ENCODE assay signal across 1 cellular context in the genomic region with DNA sequence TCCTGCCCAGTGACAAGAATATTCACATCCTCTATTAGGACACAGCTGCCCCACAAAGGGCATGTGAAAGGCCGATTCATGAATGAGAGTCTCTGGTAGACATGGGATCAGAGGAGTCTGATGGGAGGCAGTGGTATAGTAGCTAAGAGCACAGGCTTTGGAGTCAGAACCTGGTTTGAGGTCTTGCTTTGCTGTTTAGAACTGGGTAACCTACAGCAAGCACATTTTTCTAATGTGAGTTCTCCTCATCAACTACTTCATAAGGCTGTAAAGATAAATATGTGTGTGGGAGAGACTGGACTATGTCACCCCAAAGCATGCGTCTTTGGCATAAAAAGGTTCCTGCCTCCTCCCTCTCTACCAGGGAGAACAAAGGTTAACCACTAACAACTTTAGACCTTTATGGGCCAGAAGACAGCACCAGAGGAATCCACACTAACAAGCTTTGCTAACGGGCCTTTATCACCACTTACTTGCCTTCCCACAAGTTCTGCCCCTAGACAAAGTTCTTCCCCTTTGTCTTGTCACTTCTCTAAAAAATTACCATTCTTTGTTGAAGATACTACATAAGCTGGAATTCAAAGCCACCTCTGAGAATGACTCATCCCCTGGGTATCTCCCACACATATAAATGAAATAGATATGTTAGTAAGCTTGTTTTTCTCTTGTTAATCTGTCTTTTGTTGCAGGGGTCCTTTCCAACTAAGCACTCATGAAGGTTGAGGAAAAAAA.
A peak's percentile ranks its signal among the peaks of the same experiment; 100 is the strongest.
TF ChIP-seq lines count a peak whose summit lies in the region.

No MANE protein-coding gene starts in this region.

TF ChIP-seq in HepG2, 621 proteins besides CTCF, POLR2A, EP300 and RAD21 (continues in another document):
- TF ChIP-seq ZNF101 (CRISPR knock-in tag; IDR thresholded peaks at IDR 0.05; ENCODE audit: borderline replicate concordance, low read depth) (no peak), ELF3 (CRISPR knock-in tag; IDR thresholded peaks at IDR 0.05) (0 out of 2 replicates have a peak, but pooled peaks have one; percentile 20), IRF2 (CRISPR knock-in tag; IDR thresholded peaks at IDR 0.05) (0 out of 2 replicates have a peak, but pooled peaks have one; percentile 32), HNF4G (IDR thresholded peaks at IDR 0.05; ENCODE audit: borderline replicate concordance, low read depth, low read length) (peak; percentile 70; the same call in 1 of the 2 replicates), HNF4G (CRISPR knock-in tag; IDR thresholded peaks at IDR 0.05; ENCODE audit: borderline replicate concordance, low read depth) (no peak), NR2C2 (CRISPR knock-in tag; IDR thresholded peaks at IDR 0.05; ENCODE audit: borderline replicate concordance) (0 out of 2 replicates have a peak, but pooled peaks have one; percentile 14), REPIN1 (CRISPR knock-in tag; IDR thresholded peaks at IDR 0.05; ENCODE audit: borderline replicate concordance, low read depth) (0 out of 2 replicates have a peak, but pooled peaks have one; percentile 21), ZNF7 (CRISPR knock-in tag; IDR thresholded peaks at IDR 0.05) (peak; percentile 97), ZNF777 (CRISPR knock-in tag; IDR thresholded peaks at IDR 0.05) (no peak), MTA1 (CRISPR knock-in tag; IDR thresholded peaks at IDR 0.05; ENCODE audit: borderline replicate concordance) (no peak), TOE1 (CRISPR knock-in tag; IDR thresholded peaks at IDR 0.05) (0 out of 2 replicates have a peak, but pooled peaks have one; percentile 25), RXRB (CRISPR knock-in tag; IDR thresholded peaks at IDR 0.05; ENCODE audit: borderline replicate concordance) (peak; percentile 45; the same call in 1 of the 2 replicates), ZNF713 (CRISPR knock-in tag; IDR thresholded peaks at IDR 0.05) (0 out of 2 replicates have a peak, but pooled peaks have one; percentile 33), NFIC (IDR thresholded peaks at IDR 0.05; ENCODE audit: low read length) (peak; percentile 54; the same call in 1 of the 2 replicates), GATAD1 (CRISPR knock-in tag; IDR thresholded peaks at IDR 0.05) (peak; percentile 27; the same call in 1 of the 2 replicates), CREM (IDR thresholded peaks at IDR 0.05) (0 out of 2 replicates have a peak, but pooled peaks have one; percentile 15), CREM (CRISPR knock-in tag; IDR thresholded peaks at IDR 0.05) (no peak), NR2F6 (IDR thresholded peaks at IDR 0.05) (0 out of 2 replicates have a peak, but pooled peaks have one; percentile 30), NR2F6 (CRISPR knock-in tag; IDR thresholded peaks at IDR 0.05) (no peak), ZNF850 (CRISPR knock-in tag; conservative IDR thresholded peaks at IDR 0.05) (no peak), PPARG (CRISPR knock-in tag; conservative IDR thresholded peaks at IDR 0.05) (peak; percentile 67; the same call in 1 of the 2 replicates), SAP130 (CRISPR knock-in tag; IDR thresholded peaks at IDR 0.05; ENCODE audit: low read depth) (peak; percentile 52), NFYB (CRISPR knock-in tag; IDR thresholded peaks at IDR 0.05) (0 out of 2 replicates have a peak, but pooled peaks have one; percentile 17), KMT2B (CRISPR knock-in tag; IDR thresholded peaks at IDR 0.05) (peak; percentile 28; the same call in 1 of the 2 replicates), ZNF430 (CRISPR knock-in tag; IDR thresholded peaks at IDR 0.05) (peak; percentile 70; the same call in 1 of the 2 replicates), ZNF781 (CRISPR knock-in tag; IDR thresholded peaks at IDR 0.05; ENCODE audit: borderline replicate concordance, not compliant biosample characterization) (no peak), RARA (CRISPR knock-in tag; IDR thresholded peaks at IDR 0.05) (no peak), ZNF543 (CRISPR knock-in tag; IDR thresholded peaks at IDR 0.05) (peak; percentile 24; the same call in 1 of the 2 replicates), MED1 (CRISPR knock-in tag; IDR thresholded peaks at IDR 0.05) (0 out of 2 replicates have a peak, but pooled peaks have one; percentile 2), TEAD3 (CRISPR knock-in tag; optimal IDR thresholded peaks at IDR 0.05; ENCODE audit: borderline replicate concordance) (peak; percentile 48), FIP1L1 (IDR thresholded peaks at IDR 0.05; ENCODE audit: borderline replicate concordance, insufficient read depth, low read depth, low read length) (no peak), ZNF282 (IDR thresholded peaks at IDR 0.05; ENCODE audit: partially characterized antibody) (no peak), HNF4A (CRISPR knock-in tag; IDR thresholded peaks at IDR 0.05) (peak; percentile 55; the same call in 1 of the 2 replicates), ZNF30 (CRISPR knock-in tag; IDR thresholded peaks at IDR 0.05) (no peak), CREB1 (IDR thresholded peaks at IDR 0.05) (no peak), CREB1 (CRISPR knock-in tag; IDR thresholded peaks at IDR 0.05) (peak; percentile 30; the same call in 1 of the 2 replicates), TBX2 (CRISPR knock-in tag; IDR thresholded peaks at IDR 0.05; ENCODE audit: borderline replicate concordance) (peak; percentile 13; the same call in 1 of the 2 replicates), KAT8 (CRISPR knock-in tag; IDR thresholded peaks at IDR 0.05) (0 out of 2 replicates have a peak, but pooled peaks have one; percentile 26), ZNF34 (CRISPR knock-in tag; IDR thresholded peaks at IDR 0.05; ENCODE audit: borderline replicate concordance) (peak; percentile 26; the same call in 1 of the 2 replicates), SSRP1 (CRISPR knock-in tag; IDR thresholded peaks at IDR 0.05) (0 out of 2 replicates have a peak, but pooled peaks have one; percentile 1)
- TF ChIP-seq, protein P1, sequence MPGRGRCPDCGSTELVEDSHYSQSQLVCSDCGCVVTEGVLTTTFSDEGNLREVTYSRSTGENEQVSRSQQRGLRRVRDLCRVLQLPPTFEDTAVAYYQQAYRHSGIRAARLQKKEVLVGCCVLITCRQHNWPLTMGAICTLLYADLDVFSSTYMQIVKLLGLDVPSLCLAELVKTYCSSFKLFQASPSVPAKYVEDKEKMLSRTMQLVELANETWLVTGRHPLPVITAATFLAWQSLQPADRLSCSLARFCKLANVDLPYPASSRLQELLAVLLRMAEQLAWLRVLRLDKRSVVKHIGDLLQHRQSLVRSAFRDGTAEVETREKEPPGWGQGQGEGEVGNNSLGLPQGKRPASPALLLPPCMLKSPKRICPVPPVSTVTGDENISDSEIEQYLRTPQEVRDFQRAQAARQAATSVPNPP (CRISPR knock-in tag; IDR thresholded peaks at IDR 0.05), result 0 out of 2 replicates have a peak, but pooled peaks have one; percentile 48
- TF ChIP-seq, protein P2, sequence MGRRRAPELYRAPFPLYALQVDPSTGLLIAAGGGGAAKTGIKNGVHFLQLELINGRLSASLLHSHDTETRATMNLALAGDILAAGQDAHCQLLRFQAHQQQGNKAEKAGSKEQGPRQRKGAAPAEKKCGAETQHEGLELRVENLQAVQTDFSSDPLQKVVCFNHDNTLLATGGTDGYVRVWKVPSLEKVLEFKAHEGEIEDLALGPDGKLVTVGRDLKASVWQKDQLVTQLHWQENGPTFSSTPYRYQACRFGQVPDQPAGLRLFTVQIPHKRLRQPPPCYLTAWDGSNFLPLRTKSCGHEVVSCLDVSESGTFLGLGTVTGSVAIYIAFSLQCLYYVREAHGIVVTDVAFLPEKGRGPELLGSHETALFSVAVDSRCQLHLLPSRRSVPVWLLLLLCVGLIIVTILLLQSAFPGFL (CRISPR knock-in tag; IDR thresholded peaks at IDR 0.05), result no peak
- TF ChIP-seq, protein P3, sequence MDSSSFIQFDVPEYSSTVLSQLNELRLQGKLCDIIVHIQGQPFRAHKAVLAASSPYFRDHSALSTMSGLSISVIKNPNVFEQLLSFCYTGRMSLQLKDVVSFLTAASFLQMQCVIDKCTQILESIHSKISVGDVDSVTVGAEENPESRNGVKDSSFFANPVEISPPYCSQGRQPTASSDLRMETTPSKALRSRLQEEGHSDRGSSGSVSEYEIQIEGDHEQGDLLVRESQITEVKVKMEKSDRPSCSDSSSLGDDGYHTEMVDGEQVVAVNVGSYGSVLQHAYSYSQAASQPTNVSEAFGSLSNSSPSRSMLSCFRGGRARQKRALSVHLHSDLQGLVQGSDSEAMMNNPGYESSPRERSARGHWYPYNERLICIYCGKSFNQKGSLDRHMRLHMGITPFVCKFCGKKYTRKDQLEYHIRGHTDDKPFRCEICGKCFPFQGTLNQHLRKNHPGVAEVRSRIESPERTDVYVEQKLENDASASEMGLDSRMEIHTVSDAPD (CRISPR knock-in tag; IDR thresholded peaks at IDR 0.05), result peak; percentile 45; the same call in 1 of the 2 replicates
- TF ChIP-seq, protein P4, sequence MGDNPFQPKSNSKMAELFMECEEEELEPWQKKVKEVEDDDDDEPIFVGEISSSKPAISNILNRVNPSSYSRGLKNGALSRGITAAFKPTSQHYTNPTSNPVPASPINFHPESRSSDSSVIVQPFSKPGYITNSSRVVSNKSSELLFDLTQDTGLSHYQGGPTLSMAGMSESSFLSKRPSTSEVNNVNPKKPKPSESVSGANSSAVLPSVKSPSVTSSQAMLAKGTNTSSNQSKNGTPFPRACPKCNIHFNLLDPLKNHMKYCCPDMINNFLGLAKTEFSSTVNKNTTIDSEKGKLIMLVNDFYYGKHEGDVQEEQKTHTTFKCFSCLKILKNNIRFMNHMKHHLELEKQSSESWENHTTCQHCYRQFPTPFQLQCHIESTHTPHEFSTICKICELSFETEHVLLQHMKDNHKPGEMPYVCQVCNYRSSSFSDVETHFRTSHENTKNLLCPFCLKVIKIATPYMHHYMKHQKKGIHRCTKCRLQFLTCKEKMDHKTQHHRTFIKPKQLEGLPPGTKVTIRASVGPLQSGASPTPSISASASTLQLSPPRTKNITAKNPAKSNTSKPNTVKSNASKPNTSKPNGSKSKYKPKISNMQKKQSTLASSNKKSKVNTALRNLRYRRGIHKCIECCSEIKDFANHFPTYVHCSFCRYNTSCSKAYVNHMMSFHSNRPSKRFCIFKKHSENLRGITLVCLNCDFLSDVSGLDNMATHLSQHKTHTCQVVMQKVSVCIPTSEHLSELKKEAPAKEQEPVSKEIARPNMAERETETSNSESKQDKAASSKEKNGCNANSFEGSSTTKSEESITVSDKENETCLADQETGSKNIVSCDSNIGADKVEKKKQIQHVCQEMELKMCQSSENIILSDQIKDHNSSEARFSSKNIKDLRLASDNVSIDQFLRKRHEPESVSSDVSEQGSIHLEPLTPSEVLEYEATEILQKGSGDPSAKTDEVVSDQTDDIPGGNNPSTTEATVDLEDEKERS (CRISPR knock-in tag; IDR thresholded peaks at IDR 0.05), result no peak
- TF ChIP-seq, protein P5, sequence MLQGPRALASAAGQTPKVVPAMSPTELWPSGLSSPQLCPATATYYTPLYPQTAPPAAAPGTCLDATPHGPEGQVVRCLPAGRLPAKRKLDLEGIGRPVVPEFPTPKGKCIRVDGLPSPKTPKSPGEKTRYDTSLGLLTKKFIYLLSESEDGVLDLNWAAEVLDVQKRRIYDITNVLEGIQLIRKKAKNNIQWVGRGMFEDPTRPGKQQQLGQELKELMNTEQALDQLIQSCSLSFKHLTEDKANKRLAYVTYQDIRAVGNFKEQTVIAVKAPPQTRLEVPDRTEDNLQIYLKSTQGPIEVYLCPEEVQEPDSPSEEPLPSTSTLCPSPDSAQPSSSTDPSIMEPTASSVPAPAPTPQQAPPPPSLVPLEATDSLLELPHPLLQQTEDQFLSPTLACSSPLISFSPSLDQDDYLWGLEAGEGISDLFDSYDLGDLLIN (CRISPR knock-in tag; IDR thresholded peaks at IDR 0.05; ENCODE audit: borderline replicate concordance), result no peak
- TF ChIP-seq, protein P6, sequence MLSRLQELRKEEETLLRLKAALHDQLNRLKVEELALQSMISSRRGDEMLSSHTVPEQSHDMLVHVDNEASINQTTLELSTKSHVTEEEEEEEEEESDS (CRISPR knock-in tag; IDR thresholded peaks at IDR 0.05; ENCODE audit: borderline replicate concordance), result 0 out of 2 replicates have a peak, but pooled peaks have one; percentile 23
- TF ChIP-seq, protein P7, sequence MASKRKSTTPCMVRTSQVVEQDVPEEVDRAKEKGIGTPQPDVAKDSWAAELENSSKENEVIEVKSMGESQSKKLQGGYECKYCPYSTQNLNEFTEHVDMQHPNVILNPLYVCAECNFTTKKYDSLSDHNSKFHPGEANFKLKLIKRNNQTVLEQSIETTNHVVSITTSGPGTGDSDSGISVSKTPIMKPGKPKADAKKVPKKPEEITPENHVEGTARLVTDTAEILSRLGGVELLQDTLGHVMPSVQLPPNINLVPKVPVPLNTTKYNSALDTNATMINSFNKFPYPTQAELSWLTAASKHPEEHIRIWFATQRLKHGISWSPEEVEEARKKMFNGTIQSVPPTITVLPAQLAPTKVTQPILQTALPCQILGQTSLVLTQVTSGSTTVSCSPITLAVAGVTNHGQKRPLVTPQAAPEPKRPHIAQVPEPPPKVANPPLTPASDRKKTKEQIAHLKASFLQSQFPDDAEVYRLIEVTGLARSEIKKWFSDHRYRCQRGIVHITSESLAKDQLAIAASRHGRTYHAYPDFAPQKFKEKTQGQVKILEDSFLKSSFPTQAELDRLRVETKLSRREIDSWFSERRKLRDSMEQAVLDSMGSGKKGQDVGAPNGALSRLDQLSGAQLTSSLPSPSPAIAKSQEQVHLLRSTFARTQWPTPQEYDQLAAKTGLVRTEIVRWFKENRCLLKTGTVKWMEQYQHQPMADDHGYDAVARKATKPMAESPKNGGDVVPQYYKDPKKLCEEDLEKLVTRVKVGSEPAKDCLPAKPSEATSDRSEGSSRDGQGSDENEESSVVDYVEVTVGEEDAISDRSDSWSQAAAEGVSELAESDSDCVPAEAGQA (IDR thresholded peaks at IDR 0.05; ENCODE audit: low read depth), result no peak
- TF ChIP-seq, protein P7 (CRISPR knock-in tag; IDR thresholded peaks at IDR 0.05; ENCODE audit: borderline replicate concordance), result 0 out of 2 replicates have a peak, but pooled peaks have one; percentile 29
